In the genomic region with DNA sequence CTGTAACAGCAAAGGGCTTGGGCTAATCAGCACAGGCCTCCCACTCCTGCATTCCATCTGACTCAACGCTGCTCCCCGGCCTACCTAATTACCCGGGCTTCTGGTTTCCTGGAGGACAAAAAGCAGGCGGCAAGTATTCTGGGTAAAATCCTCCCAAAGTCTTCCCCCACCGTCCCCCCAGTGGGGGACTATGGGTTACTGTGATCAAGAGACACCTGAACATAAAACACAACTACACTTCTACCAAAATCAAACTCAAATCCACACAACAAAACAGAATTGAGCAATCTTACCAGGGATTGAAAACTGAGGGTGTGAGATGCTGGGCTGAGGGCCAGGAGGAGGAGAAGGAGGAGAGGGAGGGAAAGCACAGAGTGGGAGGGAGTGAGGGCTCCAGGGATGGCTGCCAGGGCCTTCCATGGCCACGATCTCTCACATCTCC, we compare ENCODE assay signal across 8 cellular contexts. TPM values are rescaled to one million over a fixed set of nuclear protein-coding genes. Genes with fewer than 3 reads are reported as not detected.
DNase-seq lines count a peak whose midpoint lies in the region; ATAC-seq and TF ChIP-seq lines count a peak whose summit lies in the region.

No MANE protein-coding gene starts in this region.

- ATAC-seq in gastroesophageal sphincter (peak; percentile 94), HG02870 (IDR thresholded peaks at IDR 0.05; ENCODE audit: unreplicated experiment) (no peak)

- TF ChIP-seq CTCF in WERI-Rb-1 (IDR thresholded peaks at IDR 0.05; ENCODE audit: low read depth, low read length) (no peak), gastroesophageal sphincter (IDR thresholded peaks at IDR 0.05) (no peak), ovary (IDR thresholded peaks at IDR 0.05) (no peak)

- intact Hi-C loops in ovary (cut with DNase I): no loop called here

- peaks cover 0 to 59% (median 0%) of the 10 kb centered on the region in 3 donors for H3K4me1 ChIP-seq in gastroesophageal sphincter
- H3K4me1 ChIP-seq in ovary (ENCODE audit: insufficient read depth): peaks cover 9% of the 10 kb centered on the region

- peak; percentile 71 for DNase-seq in Caki2 (ENCODE audit: low read depth)
- DNase-seq in WERI-Rb-1: no peak
- peak; percentile 88 to 93 (median 92) for DNase-seq in ovary
- no peak for DNase-seq in NCI-H1105 (lab: John Stamatoyannopoulos, UW)
- no peak for DNase-seq in stimulated activated CD4-positive, alpha-beta T cell treated with anti-CD3 and anti-CD28 coated beads, Interleukin-2, amount 100 ng/mL, for 48 hours
- DNase-seq in AML-193 (lab: John Stamatoyannopoulos, UW): no peak

- H3K4me3 ChIP-seq in WERI-Rb-1 (ENCODE audit: low read depth, low read length) (no peak overlapping the region), gastroesophageal sphincter (peak overlapping the region; percentile 3 to 53), ovary (peak overlapping the region; percentile 59)

- H3K27me3 ChIP-seq in WERI-Rb-1 (ENCODE audit: insufficient read depth, low read depth, severe bottlenecking): no peaks in the 10 kb centered on the region
- H3K27me3 ChIP-seq in gastroesophageal sphincter: no peaks in the 10 kb centered on the region
- H3K27me3 ChIP-seq in ovary: no peaks in the 10 kb centered on the region

- TF ChIP-seq EP300 in gastroesophageal sphincter (IDR thresholded peaks at IDR 0.05) (no peak), ovary (IDR thresholded peaks at IDR 0.05) (no peak)

- H3K9me3 ChIP-seq in WERI-Rb-1 (ENCODE audit: severe bottlenecking): no peaks in the 10 kb centered on the region
- no peaks in the 10 kb centered on the region for H3K9me3 ChIP-seq in gastroesophageal sphincter
- H3K9me3 ChIP-seq in ovary: no peaks in the 10 kb centered on the region

- in situ Hi-C loops in Caki2 (cut with HindIII; ENCODE audit: low pct_unique_long_range_greater_than_20kb, low sequenced_read_pairs): no loop called here

- peak overlapping the region; percentile 4; the same call in 1 of the 2 replicates for H3K27ac ChIP-seq in WERI-Rb-1
- H3K27ac ChIP-seq in gastroesophageal sphincter: peak overlapping the region; percentile 26 to 88 (median 86)
- peak overlapping the region; percentile 83 to 89 for H3K27ac ChIP-seq in ovary

- peaks cover 89% of the 10 kb centered on the region for H3K36me3 ChIP-seq in WERI-Rb-1
- H3K36me3 ChIP-seq in gastroesophageal sphincter: peaks cover 0 to 71% of the 10 kb centered on the region in 2 donors
- no peaks in the 10 kb centered on the region for H3K36me3 ChIP-seq in ovary

- TF ChIP-seq POLR2A in gastroesophageal sphincter (IDR thresholded peaks at IDR 0.05): no peak
- TF ChIP-seq POLR2A in ovary (IDR thresholded peaks at IDR 0.05): peak; percentile 6

- 7 to 23% methylated on average over 3 to 6 of the region's 6 CpGs for WGBS in gastroesophageal sphincter (ENCODE audit: low coverage in 1 of 2), 2 donors
- WGBS in ovary, 3 donors: 3 to 13% (median 6%) methylated on average over 6 of the region's 6 CpGs

RNA-seq across cellular contexts. Expression of gene NCKIPSD, which starts 8.9 kb away (rescaled TPM):
- total RNA-seq in Caki2 (2014; rRNA removed; shearing (Covaris generic); ENCODE audit: low replicate concordance): 4.0 and 25.1 TPM in 2 replicates
- total RNA-seq in gastroesophageal sphincter (10 to 100 TPM; 19.0 to 32.5 (median 21.1) TPM), ovary (10 to 100 TPM; 30.5 to 58.6 (median 36.3) TPM)
- polyA plus RNA-seq in ovary: 10 to 100 TPM in 1 of 2 donors, 1 to 10 TPM in 1; 8.0 to 23.2 TPM

RNA-seq across cellular contexts. Expression of gene IP6K2, which starts 22.4 kb away (rescaled TPM):
- total RNA-seq in Caki2 (2014; rRNA removed; shearing (Covaris generic); ENCODE audit: low replicate concordance): 26.4 and 50.8 TPM in 2 replicates
- 10 to 100 TPM; 44.5 to 52.8 (median 48.1) TPM for total RNA-seq in gastroesophageal sphincter
- 100 to 1,000 TPM in 2 of 7 donors, 10 to 100 TPM in 5; 51.8 to 132 (median 62.5) TPM for total RNA-seq in ovary
- 100 to 1,000 TPM; 114 to 119 TPM for polyA plus RNA-seq in ovary

RNA-seq across cellular contexts. Expression of gene CELSR3, which starts 31.9 kb away (rescaled TPM):
- 2.1 and 3.6 TPM in 2 replicates for total RNA-seq in Caki2 (2014; rRNA removed; shearing (Covaris generic); ENCODE audit: low replicate concordance)
- total RNA-seq in gastroesophageal sphincter (1 to 10 TPM in 1 of 4 donors, under 1 TPM in 3; 0.40 to 1.0 (median 0.66) TPM), ovary (1 to 10 TPM in 3 of 7 donors, under 1 TPM in 4; 0.23 to 3.4 (median 0.92) TPM)
- under 1 TPM; 0.48 to 0.69 TPM for polyA plus RNA-seq in ovary

RNA-seq across cellular contexts. Expression of gene SLC26A6, which starts 59.4 kb away (rescaled TPM):
- total RNA-seq in Caki2 (2014; rRNA removed; shearing (Covaris generic); ENCODE audit: low replicate concordance): 12.8 and 14.8 TPM in 2 replicates
- total RNA-seq in gastroesophageal sphincter: 10 to 100 TPM in 2 of 4 donors, 1 to 10 TPM in 2; 7.4 to 21.8 (median 10.7) TPM
- total RNA-seq in ovary: 10 to 100 TPM in 4 of 7 donors, 1 to 10 TPM in 3; 7.9 to 19.1 (median 10.5) TPM
- polyA plus RNA-seq in ovary: 10 to 100 TPM in 1 of 2 donors, 1 to 10 TPM in 1; 8.7 to 14.5 TPM

Comparison
In these comparisons a context has a peak if more than half of its experiments do, and no peak if none do; other contexts are left out.
1. DNase-seq: peak in Caki2 (single experiment) and ovary (5 of 5); none in WERI-Rb-1 (single experiment), NCI-H1105 (single experiment), stimulated activated CD4-positive, alpha-beta T cell treated with anti-CD3 and anti-CD28 coated beads, Interleukin-2, amount 100 ng/mL, for 48 hours (0 of 2) and AML-193 (0 of 2).
2. H3K27ac ChIP-seq: peak in every context shown above with its lines; median percentile 86 in gastroesophageal sphincter; 86 in ovary; 4 in WERI-Rb-1.